Comparison of ENCODE assay signal across 10 cellular contexts in genomic region chr4:80008971-80009370, GRCh38.
"Had no signal": no experiment of that assay in that cellular context is flagged by ENCODE, and none has a peak within 500 bp of the region (broad histone marks: within the 10 kb centered on the region; RNA-seq: fewer than 3 reads in every experiment).

No MANE protein-coding gene starts in this region.

- H3K36me3 ChIP-seq: adrenal gland had no signal

- H3K4me3 ChIP-seq: adrenal gland, cardiac muscle cell, left ventricle myocardium inferior, upper lobe of left lung had no signal

- ATAC-seq: naive thymus-derived CD8-positive, alpha-beta T cell; stimulated activated naive CD8-positive, alpha-beta T cell treated with anti-CD3 and anti-CD28 coated beads, Interleukin-15, Interleukin-2, amounts not matched to agents 100 U/mL and 50 U/mL, for 24 hours had no signal

- H3K27ac Mint-ChIP-seq: activated B cell treated with CpG ODN at 0.5 μM for 24 hours had no signal

- DNase-seq: activated B cell treated with CpG ODN at 0.5 μM for 24 hours; activated CD4-positive, alpha-beta T cell treated with anti-CD3 and anti-CD28 coated beads, Interleukin-2, amount 10 ng/mL, durations not matched to agents 7 days and 5 days; activated naive CD4-positive, alpha-beta T cell treated with anti-CD3 and anti-CD28 coated beads, Interleukin-2, amount 50 U/mL, for 16 hours; adrenal gland; left ventricle myocardium inferior; naive thymus-derived CD8-positive, alpha-beta T cell; stimulated activated CD4-positive, alpha-beta T cell treated with anti-CD3 and anti-CD28 coated beads, Interleukin-4, amount 100 ng/mL, for 24 hours; stimulated activated naive CD8-positive, alpha-beta T cell treated with anti-CD3 and anti-CD28 coated beads, Interleukin-15, Interleukin-2, amounts not matched to agents 100 U/mL and 50 U/mL, for 24 hours; upper lobe of left lung had no signal

- H3K4me3 Mint-ChIP-seq: activated B cell treated with CpG ODN at 0.5 μM for 24 hours; activated CD4-positive, alpha-beta T cell treated with anti-CD3 and anti-CD28 coated beads, Interleukin-2, amount 10 ng/mL, durations not matched to agents 7 days and 5 days; naive thymus-derived CD8-positive, alpha-beta T cell had no signal

- H3K27me3 Mint-ChIP-seq: activated B cell treated with CpG ODN at 0.5 μM for 24 hours; activated CD4-positive, alpha-beta T cell treated with anti-CD3 and anti-CD28 coated beads, Interleukin-2, amount 10 ng/mL, durations not matched to agents 7 days and 5 days; naive thymus-derived CD8-positive, alpha-beta T cell had no signal

- H3K27ac ChIP-seq: adrenal gland, cardiac muscle cell, left ventricle myocardium inferior, upper lobe of left lung had no signal
